In the genomic region with DNA sequence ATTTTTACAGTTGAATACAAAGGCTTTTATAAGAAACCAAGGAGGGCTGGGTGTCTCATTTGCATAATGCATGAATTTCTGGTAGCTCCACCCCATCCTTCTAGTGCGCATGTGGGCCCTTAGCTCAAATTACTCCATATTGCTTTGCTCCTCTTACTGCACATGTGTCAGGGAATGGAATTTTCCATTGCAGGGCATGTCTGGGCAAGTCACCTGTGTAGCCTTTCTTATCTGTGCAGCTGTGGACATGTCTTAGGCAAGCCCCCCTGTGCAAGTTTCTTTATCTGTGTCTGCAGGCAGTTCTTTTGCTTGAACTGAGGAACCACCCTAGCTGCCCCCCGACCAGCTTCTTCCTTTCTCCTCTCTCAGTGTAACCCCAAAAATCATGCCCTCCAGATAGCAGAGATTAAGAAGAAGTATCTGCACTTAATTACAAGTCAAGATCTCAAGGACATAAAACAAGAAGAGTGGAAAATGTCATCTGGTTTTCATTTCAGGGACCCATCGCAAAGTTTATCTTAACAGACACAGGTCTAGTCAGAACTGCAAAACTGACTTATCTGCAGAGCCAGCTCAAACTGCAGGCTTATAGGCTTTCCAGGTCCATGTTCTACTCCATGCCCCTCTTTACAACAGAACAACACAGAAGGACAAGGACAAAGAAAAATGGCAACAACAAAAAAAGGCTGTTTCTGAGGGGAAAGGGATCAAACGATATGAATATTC, we compare ENCODE assay signal across 1 cellular context.
TF ChIP-seq lines count a peak whose summit lies in the region.

No MANE protein-coding gene starts in this region.

TF ChIP-seq in H1, 55 proteins besides CTCF, POLR2A, EP300 and RAD21 (continued from another document):
- no peak for TF ChIP-seq RXRA (IDR thresholded peaks at IDR 0.05; ENCODE audit: insufficient read depth, low read depth, low read length)
- TF ChIP-seq SP2 (IDR thresholded peaks at IDR 0.05; ENCODE audit: low read length) = no peak
- TF ChIP-seq SP4 (IDR thresholded peaks at IDR 0.05; ENCODE audit: low read length) = no peak
- no peak for TF ChIP-seq POU5F1 (IDR thresholded peaks at IDR 0.05; ENCODE audit: low read depth, low read length)
- no peak for TF ChIP-seq JUN (IDR thresholded peaks at IDR 0.05; ENCODE audit: low read depth, low read length)
- no peak for TF ChIP-seq HDAC2 (IDR thresholded peaks at IDR 0.05; ENCODE audit: borderline replicate concordance in 1 of 2, low read depth in 2 of 2, low read length in 2 of 2)
- TF ChIP-seq CHD2 (IDR thresholded peaks at IDR 0.05; ENCODE audit: low read length) = no peak
